Comparison of ENCODE assay signal across 9 cellular contexts in the genomic region with DNA sequence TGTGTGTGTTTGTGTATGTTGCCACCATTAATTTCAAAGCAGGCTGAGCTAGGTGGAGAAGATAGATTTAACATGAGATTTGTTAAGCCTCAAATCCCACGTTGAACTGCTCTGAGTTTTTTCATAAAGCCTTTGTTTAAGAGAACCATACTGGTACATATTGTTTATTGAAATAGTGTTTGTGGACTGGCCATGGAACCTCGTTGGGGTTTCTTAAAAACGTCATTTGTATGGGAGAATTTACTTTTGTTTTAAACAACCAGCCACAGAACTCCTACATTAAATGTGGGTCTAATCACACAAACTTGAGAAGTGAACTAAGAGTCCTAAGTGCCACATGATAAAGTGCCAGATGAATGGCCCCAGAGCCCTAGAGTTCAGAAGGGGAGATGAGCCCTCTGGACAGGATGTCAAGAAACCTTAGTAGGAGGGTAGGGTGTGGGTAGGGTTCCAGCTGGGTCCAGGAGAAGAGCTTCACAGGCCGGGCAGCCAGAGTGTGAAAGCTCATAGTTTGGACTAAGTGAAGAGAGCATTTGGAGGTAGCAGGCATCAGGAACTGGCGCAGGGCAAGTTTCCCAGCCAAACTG.
DNase-seq lines count a peak whose midpoint lies in the region; ATAC-seq and TF ChIP-seq lines count a peak whose summit lies in the region.
"Had no signal": no experiment of that assay in that cellular context is flagged by ENCODE, and none has a peak within 500 bp of the region (broad histone marks: within the 10 kb centered on the region; RNA-seq: fewer than 3 reads in every experiment).

No MANE protein-coding gene starts in this region.

- peak overlapping the region; percentile 79 for H3K27ac Mint-ChIP-seq in activated naive CD8-positive, alpha-beta T cell treated with anti-CD3 and anti-CD28 coated beads, Interleukin-2, amount 50 U/mL, for 24 hours

- peaks cover 16% of the 10 kb centered on the region for H3K36me3 Mint-ChIP-seq in activated naive CD8-positive, alpha-beta T cell treated with anti-CD3 and anti-CD28 coated beads, Interleukin-2, amount 50 U/mL, for 24 hours (ENCODE audit: low read depth)

- no peak for TF ChIP-seq EP300 in stomach (IDR thresholded peaks at IDR 0.05)

- no peaks in the 10 kb centered on the region for H3K27me3 Mint-ChIP-seq in activated naive CD8-positive, alpha-beta T cell treated with anti-CD3 and anti-CD28 coated beads, Interleukin-2, amount 50 U/mL, for 24 hours

- no TSS peak for BruUV-seq in IMR-90 (replicated peaks; lab: Mats Ljungman, UMichigan)

- peak overlapping the region; percentile 32 for H3K18ac ChIP-seq in IMR-90 (ENCODE audit: low read depth, low read length)

- H3K9ac ChIP-seq in IMR-90 (ENCODE audit: low read depth, low read length), result no peak overlapping the region
- H3K9ac ChIP-seq in liver (ENCODE audit: low read depth in 1 of 2, low read length in 2 of 2), result peak overlapping the region in 1 of 2 donors; percentile 37

- H3K79me1 ChIP-seq in IMR-90 (ENCODE audit: low read depth in 1 of 2, low read length in 2 of 2), result peaks cover 69 to 94% of the 10 kb centered on the region in 2 experiments

- no peak overlapping the region for H4K5ac ChIP-seq in IMR-90 (ENCODE audit: low read depth, low read length)

- no peak for TF ChIP-seq POLR2A in IMR-90 (IDR thresholded peaks at IDR 0.05; ENCODE audit: low read depth, low read length)
- TF ChIP-seq POLR2A in stomach (IDR thresholded peaks at IDR 0.05), result no peak

- H3K4me1 ChIP-seq in IMR-90 (ENCODE audit: control insufficient read depth, insufficient read depth, low read length) (peaks cover 27% of the 10 kb centered on the region), liver (ENCODE audit: control insufficient read depth in 4 of 4, insufficient read depth in 4 of 4, low read length in 3 of 4) (peaks cover 27 to 76% (median 73%) of the 10 kb centered on the region in 4 donors), stomach (peaks cover 62 to 97% (median 85%) of the 10 kb centered on the region in 4 donors)

- peak overlapping the region; percentile 37 for H3K4me3 Mint-ChIP-seq in activated naive CD8-positive, alpha-beta T cell treated with anti-CD3 and anti-CD28 coated beads, Interleukin-2, amount 50 U/mL, for 24 hours

- H3K27ac ChIP-seq in IMR-90 (ENCODE audit: insufficient read depth, low read length), result peak overlapping the region; percentile 39; the same call in 1 of the 2 replicates
- peak overlapping the region; percentile 85 for H3K27ac ChIP-seq in liver (ENCODE audit: low read depth in 1 of 2, low read length in 2 of 2)
- peak overlapping the region; percentile 22 to 81 (median 72) for H3K27ac ChIP-seq in stomach

- H3K9me3 ChIP-seq in IMR-90 (ENCODE audit: control insufficient read depth, insufficient read depth, low read length), result no peaks in the 10 kb centered on the region
- no peaks in the 10 kb centered on the region for H3K9me3 ChIP-seq in liver (ENCODE audit: control insufficient read depth in 4 of 4, low read length in 3 of 4)
- H3K9me3 ChIP-seq in stomach, result no peaks in the 10 kb centered on the region

- no peak overlapping the region for H3K56ac ChIP-seq in IMR-90 (ENCODE audit: extremely low read depth, insufficient read depth, low read length)

- H3K4ac ChIP-seq in IMR-90 (ENCODE audit: low read depth, low read length), result 0 out of 2 replicates have a peak overlapping the region, but pooled peaks have one; percentile 62

- H4K91ac ChIP-seq in IMR-90 (ENCODE audit: insufficient read depth, low read depth, low read length), result 0 out of 2 replicates have a peak overlapping the region, but pooled peaks have one; percentile 33

- ATAC-seq in IMR-90 (ENCODE audit: low read depth), result peak; percentile 54
- no peak for ATAC-seq in activated naive CD8-positive, alpha-beta T cell treated with anti-CD3 and anti-CD28 coated beads, Interleukin-2, amount 50 U/mL, for 24 hours
- ATAC-seq in HG02938 (IDR thresholded peaks at IDR 0.05; ENCODE audit: unreplicated experiment), result no peak
- no peak for ATAC-seq in HG03139 (IDR thresholded peaks at IDR 0.05; ENCODE audit: unreplicated experiment)

- H3K36me3 ChIP-seq in IMR-90 (ENCODE audit: control insufficient read depth, insufficient read depth, low read length), result peaks cover 15% of the 10 kb centered on the region
- H3K36me3 ChIP-seq in liver (ENCODE audit: control insufficient read depth in 4 of 4, insufficient read depth in 3 of 4, low read depth in 1 of 4, low read length in 3 of 4), result peaks cover 0 to 3% (median 0%) of the 10 kb centered on the region in 4 donors
- peaks cover 0 to 17% (median 11%) of the 10 kb centered on the region in 4 donors for H3K36me3 ChIP-seq in stomach

- in situ Hi-C loops in IMR-90 (cut with MboI; ENCODE audit: low sequenced_read_pairs), result no loop called here

- H3K23ac ChIP-seq in IMR-90 (ENCODE audit: low read depth, low read length), result peak overlapping the region; percentile 51

- 20% methylated on average over 2 of the region's 5 CpGs; no CpG with 5 or more reads in 1 of the 2 experiments for WGBS in IMR-90 (ENCODE audit: extremely low coverage in 2 of 2, insufficient read length in 1 of 2), 2 experiments
- WGBS in liver, result 42% methylated on average over 5 of the region's 5 CpGs
- WGBS in stomach, 5 donors, result 33 to 51% (median 42%) methylated on average over 5 of the region's 5 CpGs

- peak; percentile 77 for DNase-seq in IMR-90
- no peak for DNase-seq in activated naive CD8-positive, alpha-beta T cell treated with anti-CD3 and anti-CD28 coated beads, Interleukin-2, amount 50 U/mL, for 24 hours
- DNase-seq in stomach, result no peak
- no peak for DNase-seq in AML-193 (lab: John Stamatoyannopoulos, UW)
- DNase-seq: GF-D8; stimulated activated CD8-positive, alpha-beta memory T cell treated with anti-CD3 and anti-CD28 coated beads, Interleukin-4, amount 100 ng/mL, for 48 hours had no signal

- H3K4me2 ChIP-seq in IMR-90 (ENCODE audit: low read depth, low read length), result peak overlapping the region; percentile 43

- no peaks in the 10 kb centered on the region for H3K27me3 ChIP-seq in IMR-90 (ENCODE audit: control insufficient read depth, insufficient read depth, low read length)
- no peaks in the 10 kb centered on the region for H3K27me3 ChIP-seq in liver (ENCODE audit: control insufficient read depth in 4 of 4, insufficient read depth in 4 of 4, low read length in 3 of 4)
- H3K27me3 ChIP-seq in stomach, result no peaks in the 10 kb centered on the region

- H3K9me3 Mint-ChIP-seq in activated naive CD8-positive, alpha-beta T cell treated with anti-CD3 and anti-CD28 coated beads, Interleukin-2, amount 50 U/mL, for 24 hours, result no peaks in the 10 kb centered on the region

- peak overlapping the region; percentile 70; the same call in 1 of the 2 replicates for H3K14ac ChIP-seq in IMR-90 (replicated peaks; ENCODE audit: low read depth, low read length)

- H3K4me1 Mint-ChIP-seq in activated naive CD8-positive, alpha-beta T cell treated with anti-CD3 and anti-CD28 coated beads, Interleukin-2, amount 50 U/mL, for 24 hours, result peaks cover 94% of the 10 kb centered on the region

- dilution Hi-C loops in IMR-90 (cut with HindIII; ENCODE audit: low sequenced_read_pairs, unreplicated experiment), result no loop called here

- H2BK20ac ChIP-seq in IMR-90 (ENCODE audit: low read depth, low read length), result 0 out of 2 replicates have a peak overlapping the region, but pooled peaks have one; percentile 8

- H3K4me3 ChIP-seq in IMR-90 (ENCODE audit: insufficient read depth, low read depth, low read length) (no peak overlapping the region), liver (ENCODE audit: low read depth in 1 of 3, low read length in 3 of 3) (no peak overlapping the region), stomach (no peak overlapping the region)

- POLR2A ChIA-PET in IMR-90 (lab: Charles Lee; ENCODE audit: unreplicated experiment), result no interaction called here

- no peak overlapping the region for H2AFZ ChIP-seq in IMR-90 (replicated peaks; ENCODE audit: low read length, poor library complexity)

- no peak overlapping the region for H2AK9ac ChIP-seq in IMR-90 (replicated peaks; ENCODE audit: low read depth, low read length, poor library complexity)

- H2BK15ac ChIP-seq in IMR-90 (ENCODE audit: low read depth, low read length), result peak overlapping the region; percentile 11; the same call in 1 of the 3 replicates

- no peak for TF ChIP-seq RAD21 in IMR-90 (IDR thresholded peaks at IDR 0.05; ENCODE audit: low read length)
- no peak for TF ChIP-seq RAD21 in liver (IDR thresholded peaks at IDR 0.05)

- peak overlapping the region; percentile 20 to 48; a peak in 2 of 4 replicates for H4K8ac ChIP-seq in IMR-90 (ENCODE audit: low read depth in 2 of 2, low read length in 2 of 2)

- peak overlapping the region; percentile 59; the same call in 1 of the 2 replicates for H2BK120ac ChIP-seq in IMR-90 (ENCODE audit: low read depth, low read length)

- H2BK5ac ChIP-seq in IMR-90 (ENCODE audit: low read depth, low read length, poor library complexity, severe bottlenecking), result peak overlapping the region; percentile 57

- peaks cover 55% of the 10 kb centered on the region for H3K9me1 ChIP-seq in IMR-90 (ENCODE audit: insufficient read depth, low read length)

- intact Hi-C loops in IMR-90 (cut with micrococcal nuclease) (loop anchor here (2.0 kb wide), 1 partner anchor 14 kb away; no protein-coding TSS in a partner anchor), stomach (cut with DNase I; ENCODE audit: low total_unique reads) (no loop called here)

- CTCF ChIA-PET in IMR-90 (lab: Yijun Ruan, JAX), result no interaction called here

- peaks cover 83% of the 10 kb centered on the region; the same call in 1 of the 2 replicates for H4K20me1 ChIP-seq in IMR-90 (ENCODE audit: insufficient read depth, low read length)

- H2AK5ac ChIP-seq in IMR-90 (ENCODE audit: low read depth, low read length), result peak overlapping the region; percentile 41

- no peak for TF ChIP-seq CTCF in IMR-90 (conservative IDR thresholded peaks at IDR 0.05; ENCODE audit: low read depth, low read length)
- TF ChIP-seq CTCF in liver (IDR thresholded peaks at IDR 0.05; ENCODE audit: low read depth, low read length, missing input control), result no peak
- TF ChIP-seq CTCF in stomach (IDR thresholded peaks at IDR 0.05), result no peak

TF ChIP-seq in IMR-90, 13 proteins besides CTCF, POLR2A, EP300 and RAD21 (continues in another document):
- TF ChIP-seq MAZ (IDR thresholded peaks at IDR 0.05; ENCODE audit: borderline replicate concordance, low read depth, low read length), result no peak

TF ChIP-seq in liver, 16 proteins besides CTCF, POLR2A, EP300 and RAD21 (continues in another document):
- no peak for TF ChIP-seq MAX (IDR thresholded peaks at IDR 0.05)
- no peak for TF ChIP-seq JUND (IDR thresholded peaks at IDR 0.05)
- TF ChIP-seq, protein P1, sequence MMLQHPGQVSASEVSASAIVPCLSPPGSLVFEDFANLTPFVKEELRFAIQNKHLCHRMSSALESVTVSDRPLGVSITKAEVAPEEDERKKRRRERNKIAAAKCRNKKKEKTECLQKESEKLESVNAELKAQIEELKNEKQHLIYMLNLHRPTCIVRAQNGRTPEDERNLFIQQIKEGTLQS (IDR thresholded peaks at IDR 0.05), result no peak
- no peak for TF ChIP-seq TAF1 (conservative IDR thresholded peaks at IDR 0.05)
- TF ChIP-seq EGR1 (IDR thresholded peaks at IDR 0.05; ENCODE audit: low read depth in 2 of 2), result no peak
- no peak for TF ChIP-seq RXRA (IDR thresholded peaks at IDR 0.05)
- TF ChIP-seq HNF4G (IDR thresholded peaks at IDR 0.05), result no peak
